ENCODE assay signal across 14 cellular contexts in the genomic region with DNA sequence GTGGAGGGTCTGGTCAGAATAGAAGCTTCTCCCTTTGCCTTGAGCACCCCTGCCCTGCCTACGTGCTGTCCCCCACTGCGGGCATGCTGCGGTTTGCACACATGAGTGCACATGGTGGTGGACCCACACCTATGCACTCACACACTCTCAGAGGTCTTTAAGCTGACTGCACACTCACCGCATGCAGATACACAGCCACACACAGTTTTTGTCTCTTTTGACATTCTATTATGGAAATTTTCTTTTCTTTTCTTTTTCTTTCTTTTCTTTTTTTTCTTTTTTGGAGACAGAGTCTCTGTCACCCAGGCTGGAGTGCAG. TPM values are rescaled to one million over a fixed set of nuclear protein-coding genes. Genes with fewer than 3 reads are reported as not detected.
DNase-seq lines count a peak whose midpoint lies in the region; ATAC-seq, FAIRE-seq and TF ChIP-seq lines count a peak whose summit lies in the region.
"Had no signal": no experiment of that assay in that cellular context is flagged by ENCODE, and none has a peak within 500 bp of the region (broad histone marks: within the 10 kb centered on the region; RNA-seq: fewer than 3 reads in every experiment).

No MANE protein-coding gene starts in this region.

- H3K4me1 Mint-ChIP-seq in activated naive CD4-positive, alpha-beta T cell treated with anti-CD3 and anti-CD28 coated beads, Interleukin-2, amount 10 ng/mL, durations not matched to agents 7 days and 5 days = peaks cover 21% of the 10 kb centered on the region
- H3K4me1 Mint-ChIP-seq in activated naive CD8-positive, alpha-beta T cell treated with anti-CD3 and anti-CD28 coated beads for 36 hours = peaks cover 15% of the 10 kb centered on the region

- H3K27ac Mint-ChIP-seq in activated naive CD4-positive, alpha-beta T cell treated with anti-CD3 and anti-CD28 coated beads, Interleukin-2, amount 10 ng/mL, durations not matched to agents 7 days and 5 days = no peak overlapping the region
- H3K27ac Mint-ChIP-seq in activated naive CD8-positive, alpha-beta T cell treated with anti-CD3 and anti-CD28 coated beads for 36 hours = no peak overlapping the region

- no peaks in the 10 kb centered on the region for H3K9me3 ChIP-seq in suprapubic skin
- H3K9me3 ChIP-seq: BLaER1 had no signal

- no peak for FAIRE-seq in HTR-8/SVneo (lab: Jason Lieb, UNC)

- H3K4me3 Mint-ChIP-seq in activated naive CD4-positive, alpha-beta T cell treated with anti-CD3 and anti-CD28 coated beads, Interleukin-2, amount 10 ng/mL, durations not matched to agents 7 days and 5 days = peak overlapping the region; percentile 65
- H3K4me3 Mint-ChIP-seq in activated naive CD8-positive, alpha-beta T cell treated with anti-CD3 and anti-CD28 coated beads for 36 hours = peak overlapping the region; percentile 55

- TF ChIP-seq CTCF in suprapubic skin (IDR thresholded peaks at IDR 0.05) = no peak

- H3K27me3 Mint-ChIP-seq in activated naive CD4-positive, alpha-beta T cell treated with anti-CD3 and anti-CD28 coated beads, Interleukin-2, amount 10 ng/mL, durations not matched to agents 7 days and 5 days = peaks cover 70% of the 10 kb centered on the region
- peaks cover 61% of the 10 kb centered on the region for H3K27me3 Mint-ChIP-seq in activated naive CD8-positive, alpha-beta T cell treated with anti-CD3 and anti-CD28 coated beads for 36 hours

- CTCF ChIA-PET in activated naive CD4-positive, alpha-beta T cell treated with anti-CD3 and anti-CD28 coated beads, Interleukin-2, amount 10 ng/mL, durations not matched to agents 7 days and 5 days (lab: Charles Lee) = interaction anchor here (0.7 to 9.9 kb wide), 3 partner anchors 15 to 24 kb away, joined by 3 to 130 read pairs (median 4); partner anchors contain the start of gene RPP25L

- no peaks in the 10 kb centered on the region for H3K9me3 Mint-ChIP-seq in activated naive CD4-positive, alpha-beta T cell treated with anti-CD3 and anti-CD28 coated beads, Interleukin-2, amount 10 ng/mL, durations not matched to agents 7 days and 5 days
- no peaks in the 10 kb centered on the region for H3K9me3 Mint-ChIP-seq in activated naive CD8-positive, alpha-beta T cell treated with anti-CD3 and anti-CD28 coated beads for 36 hours
- H3K9me3 Mint-ChIP-seq: activated naive CD4-positive, alpha-beta T cell treated with anti-CD3 and anti-CD28 coated beads, Interleukin-2, amount 50 U/mL, for 72 hours had no signal

- H3K4me1 ChIP-seq in suprapubic skin = peaks cover 20% of the 10 kb centered on the region

- peak; percentile 1 for ATAC-seq in left lobe of liver

- peak overlapping the region; percentile 50 for H3K4me3 ChIP-seq in suprapubic skin

- DNase-seq in activated naive CD4-positive, alpha-beta T cell treated with anti-CD3 and anti-CD28 coated beads, Interleukin-2, amount 10 ng/mL, durations not matched to agents 7 days and 5 days = no peak
- DNase-seq in activated naive CD4-positive, alpha-beta T cell treated with Interleukin-2 at 50 U/mL for 16 hours = no peak
- no peak for DNase-seq in activated naive CD8-positive, alpha-beta T cell treated with anti-CD3 and anti-CD28 coated beads for 36 hours
- no peak for DNase-seq in left lobe of liver (ENCODE audit: low spot score)
- DNase-seq in suprapubic skin (ENCODE audit: low spot score in 2 of 2) = no peak
- no peak for DNase-seq in NCI-H82 (lab: John Stamatoyannopoulos, UW)
- DNase-seq in SKM-1 (lab: John Stamatoyannopoulos, UW; ENCODE audit: unreplicated experiment) = no peak
- no peak for DNase-seq in HTR-8/SVneo (ENCODE audit: insufficient read length, low spot score)
- DNase-seq: NCI-H748 treated with DMSO at 0.1 percent for 48 hours had no signal

- TF ChIP-seq POLR2A in suprapubic skin (IDR thresholded peaks at IDR 0.05) = no peak

- no peak overlapping the region for H3K27ac ChIP-seq in suprapubic skin
- H3K27ac ChIP-seq: BLaER1, epithelial cell of prostate, skin epidermis had no signal

- H3K36me3 ChIP-seq in suprapubic skin = no peaks in the 10 kb centered on the region
- H3K36me3 ChIP-seq: BLaER1 had no signal

- no peak for TF ChIP-seq EP300 in suprapubic skin (IDR thresholded peaks at IDR 0.05)

- 47% methylated on average over 4 of the region's 4 CpGs for WGBS in suprapubic skin

- H3K27me3 ChIP-seq in suprapubic skin = peaks cover 64% of the 10 kb centered on the region

- no peaks in the 10 kb centered on the region for H3K36me3 Mint-ChIP-seq in activated naive CD4-positive, alpha-beta T cell treated with anti-CD3 and anti-CD28 coated beads, Interleukin-2, amount 10 ng/mL, durations not matched to agents 7 days and 5 days
- H3K36me3 Mint-ChIP-seq in activated naive CD8-positive, alpha-beta T cell treated with anti-CD3 and anti-CD28 coated beads for 36 hours = peaks cover 2% of the 10 kb centered on the region

RNA-seq across cellular contexts. Expression of gene ARID3C, which starts 0.6 kb away (rescaled TPM):
- total RNA-seq in activated naive CD8-positive, alpha-beta T cell treated with anti-CD3 and anti-CD28 coated beads for 36 hours = under 1 TPM in 1 of 2 experiments, not detected in 1; 0.31 TPM
- total RNA-seq in left lobe of liver (8.8 TPM), suprapubic skin (1 to 10 TPM in 1 of 4 donors, under 1 TPM in 3; 0.34 to 2.0 (median 0.50) TPM)
- total RNA-seq: left ventricle myocardium superior had no signal

RNA-seq across cellular contexts. Expression of gene SIGMAR1, which starts 8.1 kb away (rescaled TPM):
- 100 to 1,000 TPM; 111 to 113 TPM for total RNA-seq in activated naive CD8-positive, alpha-beta T cell treated with anti-CD3 and anti-CD28 coated beads for 36 hours
- total RNA-seq in left lobe of liver (139 TPM), suprapubic skin (100 to 1,000 TPM in 3 of 4 donors, 10 to 100 TPM in 1; 78.5 to 111 (median 109) TPM)

RNA-seq across cellular contexts. Expression of gene DCTN3, which starts 9.2 kb away (rescaled TPM):
- 10 to 100 TPM; 62.9 to 63.0 TPM for total RNA-seq in activated naive CD8-positive, alpha-beta T cell treated with anti-CD3 and anti-CD28 coated beads for 36 hours
- total RNA-seq in left lobe of liver = 31.4 TPM
- 100 to 1,000 TPM in 3 of 4 donors, 10 to 100 TPM in 1; 61.2 to 136 (median 121) TPM for total RNA-seq in suprapubic skin

RNA-seq across cellular contexts. Expression of gene GALT, which starts 17.0 kb away (rescaled TPM):
- 10 to 100 TPM; 42.4 to 43.4 TPM for total RNA-seq in activated naive CD8-positive, alpha-beta T cell treated with anti-CD3 and anti-CD28 coated beads for 36 hours
- total RNA-seq in left lobe of liver (123 TPM), suprapubic skin (100 to 1,000 TPM in 1 of 4 donors, 10 to 100 TPM in 3; 47.6 to 182 (median 77.6) TPM)

RNA-seq across cellular contexts. Expression of gene RPP25L, which starts 17.6 kb away (rescaled TPM):
- 10 to 100 TPM; 31.6 to 34.6 TPM for total RNA-seq in activated naive CD8-positive, alpha-beta T cell treated with anti-CD3 and anti-CD28 coated beads for 36 hours
- total RNA-seq in left lobe of liver (25.5 TPM), suprapubic skin (10 to 100 TPM; 20.3 to 50.4 (median 25.1) TPM)
